In the genomic region with DNA sequence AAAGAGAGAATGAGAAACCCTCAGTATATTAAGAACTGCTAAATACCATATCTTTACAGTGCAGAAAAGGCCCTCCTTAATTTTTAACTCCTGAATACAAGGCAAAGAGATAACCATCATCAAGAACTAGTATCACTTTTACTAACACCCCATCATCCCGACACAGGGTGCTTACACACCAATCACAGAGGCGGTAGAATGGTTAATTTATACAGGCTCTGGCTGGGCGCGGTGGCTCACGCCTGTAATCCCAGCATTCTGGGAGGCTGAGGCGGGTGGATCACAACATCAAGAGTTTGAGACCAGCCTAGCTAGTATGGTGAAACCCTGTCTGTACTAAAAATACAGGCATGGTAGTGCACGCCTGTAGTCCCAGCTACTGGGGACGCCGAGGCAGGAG, we compare ENCODE assay signal across 22 cellular contexts. TPM values are rescaled to one million over a fixed set of nuclear protein-coding genes. Genes with fewer than 3 reads are reported as not detected.
DNase-seq lines count a peak whose midpoint lies in the region; ATAC-seq and TF ChIP-seq lines count a peak whose summit lies in the region.
"Had no signal": no experiment of that assay in that cellular context is flagged by ENCODE, and none has a peak within 500 bp of the region (broad histone marks: within the 10 kb centered on the region; RNA-seq: fewer than 3 reads in every experiment).

No MANE protein-coding gene starts in this region.

- no peak for ATAC-seq in activated CD8-positive, alpha-beta memory T cell treated with anti-CD3 and anti-CD28 coated beads, Interleukin-2, amount 10 ng/mL, durations not matched to agents 7 days and 5 days
- ATAC-seq in CD4-positive, alpha-beta T cell (ENCODE audit: poor library complexity) = no peak
- ATAC-seq in natural killer cell = no peak
- ATAC-seq: mucosa of descending colon, PC-3 had no signal

- CTCF ChIA-PET in activated CD8-positive, alpha-beta memory T cell treated with anti-CD3 and anti-CD28 coated beads, Interleukin-2, amount 10 ng/mL, durations not matched to agents 7 days and 5 days (lab: Charles Lee) = interaction anchor here (2.1 kb wide), 1 partner anchor 17 kb away, joined by 8 read pairs; no protein-coding TSS in a partner anchor
- CTCF ChIA-PET in CD4-positive, alpha-beta T cell (lab: Charles Lee) = interaction anchor here (1.2 to 3.4 kb wide), 2 partner anchors 13 to 241 kb away, joined by 3 to 20 read pairs; no protein-coding TSS in a partner anchor
- CTCF ChIA-PET in activated CD4-positive, alpha-beta memory T cell treated with anti-CD3 and anti-CD28 coated beads, Interleukin-2, amount 10 ng/mL, durations not matched to agents 7 days and 5 days (lab: Charles Lee) = interaction anchor here (1.8 to 10.2 kb wide), 2 partner anchors 15 to 113 kb away, joined by 6 to 72 read pairs; a partner anchor contains a TSS

- peaks cover 73% of the 10 kb centered on the region for H3K4me1 Mint-ChIP-seq in activated CD8-positive, alpha-beta memory T cell treated with anti-CD3 and anti-CD28 coated beads, Interleukin-2, amount 10 ng/mL, durations not matched to agents 7 days and 5 days
- H3K4me1 Mint-ChIP-seq in CD4-positive, alpha-beta T cell (ENCODE audit: low read depth) = peaks cover 68% of the 10 kb centered on the region
- peaks cover 79% of the 10 kb centered on the region for H3K4me1 Mint-ChIP-seq in activated CD4-positive, alpha-beta memory T cell treated with anti-CD3 and anti-CD28 coated beads, Interleukin-2, amount 10 ng/mL, durations not matched to agents 7 days and 5 days
- peaks cover 62 to 65% of the 10 kb centered on the region in 2 donors for H3K4me1 Mint-ChIP-seq in natural killer cell

- no peaks in the 10 kb centered on the region for H3K27me3 ChIP-seq in CD4-positive, alpha-beta T cell (ENCODE audit: control insufficient read depth, insufficient read depth, low read length)
- H3K27me3 ChIP-seq in WERI-Rb-1 (ENCODE audit: insufficient read depth, low read depth, severe bottlenecking) = no peaks in the 10 kb centered on the region
- H3K27me3 ChIP-seq: right atrium auricular region, SJCRH30 had no signal

- intact Hi-C loops in CD4-positive, alpha-beta T cell (cut with DNase I, micrococcal nuclease) = loop anchor here in 1 of 2 experiments (5.0 kb wide), 1 partner anchor 115 kb away; a partner anchor contains a TSS
- intact Hi-C loops in natural killer cell (cut with micrococcal nuclease) = loop anchor here (10.0 kb wide), 1 partner anchor 117 kb away; a partner anchor contains a TSS

- H3K36me3 Mint-ChIP-seq in activated CD8-positive, alpha-beta memory T cell treated with anti-CD3 and anti-CD28 coated beads, Interleukin-2, amount 10 ng/mL, durations not matched to agents 7 days and 5 days = peaks cover 45% of the 10 kb centered on the region
- peaks cover 66% of the 10 kb centered on the region for H3K36me3 Mint-ChIP-seq in CD4-positive, alpha-beta T cell (ENCODE audit: low read depth)
- H3K36me3 Mint-ChIP-seq in activated CD4-positive, alpha-beta memory T cell treated with anti-CD3 and anti-CD28 coated beads, Interleukin-2, amount 10 ng/mL, durations not matched to agents 7 days and 5 days (ENCODE audit: low read depth) = peaks cover 55% of the 10 kb centered on the region
- no peaks in the 10 kb centered on the region for H3K36me3 Mint-ChIP-seq in natural killer cell

- no peak overlapping the region for H3K4me3 Mint-ChIP-seq in activated CD8-positive, alpha-beta memory T cell treated with anti-CD3 and anti-CD28 coated beads, Interleukin-2, amount 10 ng/mL, durations not matched to agents 7 days and 5 days
- peak overlapping the region; percentile 32 for H3K4me3 Mint-ChIP-seq in CD4-positive, alpha-beta T cell
- no peak overlapping the region for H3K4me3 Mint-ChIP-seq in activated CD4-positive, alpha-beta memory T cell treated with anti-CD3 and anti-CD28 coated beads, Interleukin-2, amount 10 ng/mL, durations not matched to agents 7 days and 5 days
- H3K4me3 Mint-ChIP-seq in natural killer cell = no peak overlapping the region
- H3K4me3 Mint-ChIP-seq: immature natural killer cell had no signal

- H3K27ac Mint-ChIP-seq in activated CD8-positive, alpha-beta memory T cell treated with anti-CD3 and anti-CD28 coated beads, Interleukin-2, amount 10 ng/mL, durations not matched to agents 7 days and 5 days = peak overlapping the region; percentile 52
- peak overlapping the region; percentile 54 for H3K27ac Mint-ChIP-seq in CD4-positive, alpha-beta T cell
- peak overlapping the region; percentile 52 for H3K27ac Mint-ChIP-seq in activated CD4-positive, alpha-beta memory T cell treated with anti-CD3 and anti-CD28 coated beads, Interleukin-2, amount 10 ng/mL, durations not matched to agents 7 days and 5 days
- H3K27ac Mint-ChIP-seq in natural killer cell = peak overlapping the region; percentile 10 to 48

- no peak for TF ChIP-seq CTCF in CD4-positive, alpha-beta T cell (IDR thresholded peaks at IDR 0.05)
- TF ChIP-seq CTCF in natural killer cell (IDR thresholded peaks at IDR 0.05) (no peak), WERI-Rb-1 (IDR thresholded peaks at IDR 0.05; ENCODE audit: low read depth, low read length) (no peak), foreskin fibroblast (IDR thresholded peaks at IDR 0.05; ENCODE audit: low read depth, low read length) (no peak)

- DNase-seq in activated CD8-positive, alpha-beta memory T cell treated with anti-CD3 and anti-CD28 coated beads, Interleukin-2, amount 10 ng/mL, durations not matched to agents 7 days and 5 days = no peak
- DNase-seq in activated CD8-positive, alpha-beta memory T cell treated with anti-CD3 and anti-CD28 coated beads, Interleukin-2, amount 50 U/mL, for 48 hours = no peak
- DNase-seq in CD4-positive, alpha-beta T cell = no peak
- DNase-seq in activated CD4-positive, alpha-beta memory T cell treated with anti-CD3 and anti-CD28 coated beads, Interleukin-2, amount 10 ng/mL, durations not matched to agents 7 days and 5 days = no peak
- DNase-seq in natural killer cell (no peak), COR-L47 (lab: John Stamatoyannopoulos, UW) (no peak), WERI-Rb-1 (no peak), foreskin fibroblast (no peak)
- DNase-seq: activated CD4-positive, CD25-positive, alpha-beta regulatory T cell; C1 segment of cervical spinal cord; DMS153; GF-D8; immature natural killer cell; mucosa of descending colon; NCI-H1048; NCI-H187 treated with DMSO at 0.1 percent for 48 hours; NCI-H2227 treated with DMSO at 0.1 percent for 48 hours; NCI-H82; PC-3; SJCRH30 had no signal

- H3K9me3 Mint-ChIP-seq in activated CD8-positive, alpha-beta memory T cell treated with anti-CD3 and anti-CD28 coated beads, Interleukin-2, amount 10 ng/mL, durations not matched to agents 7 days and 5 days (ENCODE audit: low read depth) = no peaks in the 10 kb centered on the region
- H3K9me3 Mint-ChIP-seq in CD4-positive, alpha-beta T cell = no peaks in the 10 kb centered on the region
- H3K9me3 Mint-ChIP-seq in activated CD4-positive, alpha-beta memory T cell treated with anti-CD3 and anti-CD28 coated beads, Interleukin-2, amount 10 ng/mL, durations not matched to agents 7 days and 5 days = no peaks in the 10 kb centered on the region
- no peaks in the 10 kb centered on the region for H3K9me3 Mint-ChIP-seq in natural killer cell
- H3K9me3 Mint-ChIP-seq: immature natural killer cell had no signal

- no peaks in the 10 kb centered on the region for H3K27me3 Mint-ChIP-seq in activated CD8-positive, alpha-beta memory T cell treated with anti-CD3 and anti-CD28 coated beads, Interleukin-2, amount 10 ng/mL, durations not matched to agents 7 days and 5 days
- H3K27me3 Mint-ChIP-seq in CD4-positive, alpha-beta T cell = no peaks in the 10 kb centered on the region
- no peaks in the 10 kb centered on the region for H3K27me3 Mint-ChIP-seq in activated CD4-positive, alpha-beta memory T cell treated with anti-CD3 and anti-CD28 coated beads, Interleukin-2, amount 10 ng/mL, durations not matched to agents 7 days and 5 days
- no peaks in the 10 kb centered on the region for H3K27me3 Mint-ChIP-seq in natural killer cell (ENCODE audit: low read depth in 2 of 2)

- H3K4me3 ChIP-seq in WERI-Rb-1 (ENCODE audit: low read depth, low read length) (no peak overlapping the region), foreskin fibroblast (ENCODE audit: low read depth in 1 of 2, low read length in 2 of 2) (no peak overlapping the region)
- H3K4me3 ChIP-seq: mucosa of descending colon, right atrium auricular region, SJCRH30, thoracic aorta had no signal

- no peaks in the 10 kb centered on the region for H3K9me3 ChIP-seq in CD4-positive, alpha-beta T cell (ENCODE audit: control insufficient read depth, low read length)
- H3K9me3 ChIP-seq in WERI-Rb-1 (ENCODE audit: severe bottlenecking) = no peaks in the 10 kb centered on the region
- H3K9me3 ChIP-seq: mucosa of descending colon, right atrium auricular region, SJCRH30, thoracic aorta had no signal

- POLR2A ChIA-PET in CD4-positive, alpha-beta T cell (lab: Charles Lee) = interaction anchor here (0.9 to 1.2 kb wide), 2 partner anchors 11 to 122 kb away, joined by 3 to 4 read pairs; no protein-coding TSS in a partner anchor
- POLR2A ChIA-PET in activated CD4-positive, alpha-beta memory T cell treated with anti-CD3 and anti-CD28 coated beads, Interleukin-2, amount 10 ng/mL, durations not matched to agents 7 days and 5 days (lab: Charles Lee) = interaction anchor here (1.4 to 5.9 kb wide), 3 partner anchors 15 to 355 kb away, joined by 3 to 76 read pairs (median 4); a partner anchor contains a TSS

- H3K36me3 ChIP-seq in WERI-Rb-1 = peaks cover 73% of the 10 kb centered on the region

- H3K27ac ChIP-seq in CD4-positive, alpha-beta T cell (ENCODE audit: low read depth, low read length) = no peak overlapping the region
- no peak overlapping the region for H3K27ac ChIP-seq in WERI-Rb-1
- H3K27ac ChIP-seq: SJCRH30, thoracic aorta had no signal

RNA-seq across cellular contexts. Expression of a gene that starts 4.2 kb away (rescaled TPM):
- 10 to 100 TPM; 52.8 to 63.2 TPM for total RNA-seq in activated CD8-positive, alpha-beta memory T cell treated with anti-CD3 and anti-CD28 coated beads, Interleukin-2, amount 10 ng/mL, durations not matched to agents 7 days and 5 days
- 10 to 100 TPM; 49.3 to 52.5 TPM for total RNA-seq in CD4-positive, alpha-beta T cell
- 10 to 100 TPM; 49.3 to 50.0 TPM for total RNA-seq in activated CD4-positive, alpha-beta memory T cell treated with anti-CD3 and anti-CD28 coated beads, Interleukin-2, amount 10 ng/mL, durations not matched to agents 7 days and 5 days
- total RNA-seq in natural killer cell = 10 to 100 TPM; 57.4 to 58.2 (median 58.0) TPM

RNA-seq across cellular contexts. Expression of a gene that starts 14.9 kb away (rescaled TPM):
- total RNA-seq in activated CD8-positive, alpha-beta memory T cell treated with anti-CD3 and anti-CD28 coated beads, Interleukin-2, amount 10 ng/mL, durations not matched to agents 7 days and 5 days = 10 to 100 TPM; 44.9 to 67.6 TPM
- 10 to 100 TPM; 80.2 to 83.4 TPM for total RNA-seq in CD4-positive, alpha-beta T cell
- total RNA-seq in activated CD4-positive, alpha-beta memory T cell treated with anti-CD3 and anti-CD28 coated beads, Interleukin-2, amount 10 ng/mL, durations not matched to agents 7 days and 5 days = 10 to 100 TPM; 29.1 to 31.1 TPM
- 100 to 1,000 TPM; 150 to 185 (median 169) TPM for total RNA-seq in natural killer cell
